12 cellular contexts compared by ENCODE assay signal in genomic region chr20:47686545-47686944, GRCh38.
DNase-seq lines count a peak whose midpoint lies in the region; ATAC-seq and TF ChIP-seq lines count a peak whose summit lies in the region.
"Had no signal": no experiment of that assay in that cellular context is flagged by ENCODE, and none has a peak within 500 bp of the region (broad histone marks: within the 10 kb centered on the region; RNA-seq: fewer than 3 reads in every experiment).

No MANE protein-coding gene starts in this region.

- TF ChIP-seq POLR2A in sigmoid colon (IDR thresholded peaks at IDR 0.05) (peak in 1 of 2 donors; percentile 3), body of pancreas (IDR thresholded peaks at IDR 0.05) (no peak)

- peaks cover 25% of the 10 kb centered on the region for H3K36me3 ChIP-seq in SJCRH30
- peaks cover 0 to 13% (median 3%) of the 10 kb centered on the region in 4 donors for H3K36me3 ChIP-seq in sigmoid colon
- H3K36me3 ChIP-seq in body of pancreas (replicated peaks in 1 of 2; ENCODE audit: insufficient read depth in 1 of 2, low read depth in 2 of 2), result no peaks in the 10 kb centered on the region
- no peaks in the 10 kb centered on the region for H3K36me3 ChIP-seq in Caco-2 (ENCODE audit: control insufficient read depth, insufficient read depth, low read length)
- H3K36me3 ChIP-seq: SJSA1 had no signal

- no peak overlapping the region for H3K27ac Mint-ChIP-seq in T-cell
- no peak overlapping the region for H3K27ac Mint-ChIP-seq in Caco-2 (ENCODE audit: unreplicated experiment)
- H3K27ac Mint-ChIP-seq: activated B cell treated with CpG ODN at 0.5 μM for 24 hours; effector memory CD8-positive, alpha-beta T cell had no signal

- no peak for TF ChIP-seq CTCF in fibroblast of villous mesenchyme (IDR thresholded peaks at IDR 0.05; ENCODE audit: insufficient read depth, low read depth, low read length)
- no peak for TF ChIP-seq CTCF in sigmoid colon (IDR thresholded peaks at IDR 0.05)
- TF ChIP-seq CTCF in body of pancreas (IDR thresholded peaks at IDR 0.05), result no peak
- no peak for TF ChIP-seq CTCF in Caco-2 (IDR thresholded peaks at IDR 0.05; ENCODE audit: insufficient read depth in 1 of 2, low read depth in 1 of 2, low read length in 1 of 2, severe bottlenecking in 1 of 2, unreplicated experiment in 1 of 2)

- no peak for TF ChIP-seq EP300 in sigmoid colon (IDR thresholded peaks at IDR 0.05)

- ATAC-seq in body of pancreas, result no peak
- ATAC-seq in T-cell (replicated peaks in 1 of 4), result no peak
- ATAC-seq: effector memory CD8-positive, alpha-beta T cell had no signal

- peak overlapping the region; percentile 35 for H3K27ac ChIP-seq in SJCRH30
- H3K27ac ChIP-seq in sigmoid colon, result peak overlapping the region in 3 of 4 donors; percentile 28 to 57 (median 55)
- H3K27ac ChIP-seq in body of pancreas, result no peak overlapping the region
- H3K27ac ChIP-seq: SJSA1 had no signal

- H3K4me1 Mint-ChIP-seq in T-cell (no peaks in the 10 kb centered on the region), Caco-2 (ENCODE audit: low read depth, unreplicated experiment) (no peaks in the 10 kb centered on the region)
- H3K4me1 Mint-ChIP-seq: activated B cell treated with CpG ODN at 0.5 μM for 24 hours had no signal

- DNase-seq in GOT3 (lab: John Stamatoyannopoulos, UW), result peak; percentile 86
- DNase-seq in SJCRH30, result peak; percentile 86 to 89
- DNase-seq in fibroblast of villous mesenchyme (ENCODE audit: low read depth), result peak; percentile 48
- DNase-seq in sigmoid colon, result no peak
- no peak for DNase-seq in body of pancreas
- DNase-seq in activated effector memory CD4-positive, alpha-beta T cell treated with anti-CD3 and anti-CD28 coated beads, Interleukin-2, amount 50 U/mL, for 16 hours, result no peak
- DNase-seq in T-cell, result no peak
- no peak for DNase-seq in Caco-2
- DNase-seq: activated B cell treated with CpG ODN at 0.5 μM for 24 hours; effector memory CD8-positive, alpha-beta T cell; NCI-H1092 treated with DMSO at 0.1 percent for 48 hours had no signal

- intact Hi-C loops in sigmoid colon (cut with DNase I), result loop anchor here (5.0 kb wide), 1 partner anchor 36 kb away; no protein-coding TSS in a partner anchor
- intact Hi-C loops in body of pancreas (cut with DNase I), result no loop called here
- intact Hi-C loops in Caco-2 (cut with micrococcal nuclease; ENCODE audit: unreplicated experiment), result no loop called here

- no peaks in the 10 kb centered on the region for H3K27me3 ChIP-seq in SJCRH30
- no peaks in the 10 kb centered on the region for H3K27me3 ChIP-seq in sigmoid colon
- H3K27me3 ChIP-seq in body of pancreas, result no peaks in the 10 kb centered on the region
- no peaks in the 10 kb centered on the region for H3K27me3 ChIP-seq in Caco-2 (replicated peaks; ENCODE audit: control insufficient read depth, insufficient read depth, low read length)
- H3K27me3 ChIP-seq: SJSA1 had no signal

- CTCF ChIA-PET in T-cell (lab: Charles Lee) (no interaction called here), Caco-2 (lab: Charles Lee) (interaction anchor here (0.8 to 1.0 kb wide), 2 partner anchors 19 to 23 kb away, joined by 3 to 4 read pairs; no protein-coding TSS in a partner anchor)

- 93 to 94% methylated on average over 14 of the region's 14 CpGs for WGBS in sigmoid colon, 2 donors
- 79 to 100% methylated on average over 1 to 14 of the region's 14 CpGs for WGBS in body of pancreas, 2 donors

- peaks cover 9% of the 10 kb centered on the region for H3K4me1 ChIP-seq in SJCRH30
- H3K4me1 ChIP-seq in sigmoid colon, result peaks cover 0 to 27% (median 25%) of the 10 kb centered on the region in 4 donors
- no peaks in the 10 kb centered on the region for H3K4me1 ChIP-seq in body of pancreas
- H3K4me1 ChIP-seq in Caco-2, result peaks cover 10% of the 10 kb centered on the region

- H3K4me3 ChIP-seq in SJCRH30, result no peak overlapping the region
- no peak overlapping the region for H3K4me3 ChIP-seq in fibroblast of villous mesenchyme (ENCODE audit: low read depth, low read length)
- no peak overlapping the region for H3K4me3 ChIP-seq in sigmoid colon
- no peak overlapping the region for H3K4me3 ChIP-seq in body of pancreas
- H3K4me3 ChIP-seq in Caco-2 (ENCODE audit: low read depth, low read length), result no peak overlapping the region
- H3K4me3 ChIP-seq: SJSA1 had no signal

- H3K36me3 Mint-ChIP-seq in T-cell, result no peaks in the 10 kb centered on the region
- no peaks in the 10 kb centered on the region for H3K36me3 Mint-ChIP-seq in Caco-2 (ENCODE audit: insufficient read depth, unreplicated experiment)

- POLR2A ChIA-PET in T-cell (lab: Charles Lee), result no interaction called here
- POLR2A ChIA-PET in Caco-2 (lab: Charles Lee), result no interaction called here

- H3K9me3 Mint-ChIP-seq in T-cell (no peaks in the 10 kb centered on the region), Caco-2 (ENCODE audit: unreplicated experiment) (no peaks in the 10 kb centered on the region)
- H3K9me3 Mint-ChIP-seq: effector memory CD8-positive, alpha-beta T cell had no signal

- peaks cover 7 to 10% of the 10 kb centered on the region in 2 donors for H3K27me3 Mint-ChIP-seq in T-cell
- no peaks in the 10 kb centered on the region for H3K27me3 Mint-ChIP-seq in Caco-2 (ENCODE audit: insufficient read depth, unreplicated experiment)

- no TSS peak for BruUV-seq in Caco-2 (replicated peaks; lab: Mats Ljungman, UMichigan)

- no peak overlapping the region for H3K4me3 Mint-ChIP-seq in T-cell
- no peak overlapping the region for H3K4me3 Mint-ChIP-seq in Caco-2 (ENCODE audit: unreplicated experiment)
- H3K4me3 Mint-ChIP-seq: activated B cell treated with CpG ODN at 0.5 μM for 24 hours; effector memory CD8-positive, alpha-beta T cell had no signal

- H3K9me3 ChIP-seq in SJCRH30 (replicated peaks), result peaks cover 11% of the 10 kb centered on the region
- peaks cover 0 to 6% (median 2%) of the 10 kb centered on the region in 4 donors for H3K9me3 ChIP-seq in sigmoid colon
- H3K9me3 ChIP-seq in body of pancreas, result no peaks in the 10 kb centered on the region
- H3K9me3 ChIP-seq in Caco-2, result no peaks in the 10 kb centered on the region
- H3K9me3 ChIP-seq: SJSA1 had no signal

Comparison
In these comparisons a context has a peak if more than half of its experiments do, and no peak if none do; other contexts are left out.
1. DNase-seq: peak in GOT3 (single experiment), SJCRH30 (2 of 2) and fibroblast of villous mesenchyme (single experiment); none in sigmoid colon (single experiment), body of pancreas (0 of 4), activated effector memory CD4-positive, alpha-beta T cell treated with anti-CD3 and anti-CD28 coated beads, Interleukin-2, amount 50 U/mL, for 16 hours (single experiment), T-cell (0 of 34) and Caco-2 (0 of 2).
2. H3K27ac ChIP-seq: peak in SJCRH30 (single experiment) and sigmoid colon (3 of 4); none in body of pancreas (0 of 4).